In the genomic region with DNA sequence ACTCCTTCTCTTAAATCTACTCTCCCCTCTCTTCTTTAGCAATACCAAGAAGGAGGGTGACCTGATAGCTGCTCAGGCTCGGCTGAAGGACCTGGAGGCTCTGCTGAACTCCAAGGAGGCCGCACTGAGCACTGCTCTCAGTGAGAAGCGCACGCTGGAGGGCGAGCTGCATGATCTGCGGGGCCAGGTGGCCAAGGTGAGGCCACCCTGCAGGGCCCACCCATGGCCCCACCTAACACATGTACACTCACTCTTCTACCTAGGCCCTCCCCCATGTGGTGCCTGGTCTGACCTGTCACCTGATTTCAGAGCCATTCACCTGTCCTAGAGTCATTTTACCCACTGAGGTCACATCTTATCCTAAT, we compare ENCODE assay signal across 3 cellular contexts.
TF ChIP-seq lines count a peak whose summit lies in the region.

No MANE protein-coding gene starts in this region.

TF ChIP-seq in SK-N-SH, 30 proteins besides CTCF, POLR2A, EP300 and RAD21 (continued from another document and continues in another):
- TF ChIP-seq, protein P1, sequence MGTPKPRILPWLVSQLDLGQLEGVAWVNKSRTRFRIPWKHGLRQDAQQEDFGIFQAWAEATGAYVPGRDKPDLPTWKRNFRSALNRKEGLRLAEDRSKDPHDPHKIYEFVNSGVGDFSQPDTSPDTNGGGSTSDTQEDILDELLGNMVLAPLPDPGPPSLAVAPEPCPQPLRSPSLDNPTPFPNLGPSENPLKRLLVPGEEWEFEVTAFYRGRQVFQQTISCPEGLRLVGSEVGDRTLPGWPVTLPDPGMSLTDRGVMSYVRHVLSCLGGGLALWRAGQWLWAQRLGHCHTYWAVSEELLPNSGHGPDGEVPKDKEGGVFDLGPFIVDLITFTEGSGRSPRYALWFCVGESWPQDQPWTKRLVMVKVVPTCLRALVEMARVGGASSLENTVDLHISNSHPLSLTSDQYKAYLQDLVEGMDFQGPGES (IDR thresholded peaks at IDR 0.05; ENCODE audit: low read depth, low read length), result no peak
- TF ChIP-seq RXRA (IDR thresholded peaks at IDR 0.05; ENCODE audit: borderline replicate concordance, low read depth) (no peak), FOXM1 (IDR thresholded peaks at IDR 0.05; ENCODE audit: low read depth) (no peak), TCF12 (IDR thresholded peaks at IDR 0.05) (no peak), EZH2phosphoT487 (IDR thresholded peaks at IDR 0.05; ENCODE audit: borderline replicate concordance, low read depth) (no peak)
- TF ChIP-seq, protein P2, sequence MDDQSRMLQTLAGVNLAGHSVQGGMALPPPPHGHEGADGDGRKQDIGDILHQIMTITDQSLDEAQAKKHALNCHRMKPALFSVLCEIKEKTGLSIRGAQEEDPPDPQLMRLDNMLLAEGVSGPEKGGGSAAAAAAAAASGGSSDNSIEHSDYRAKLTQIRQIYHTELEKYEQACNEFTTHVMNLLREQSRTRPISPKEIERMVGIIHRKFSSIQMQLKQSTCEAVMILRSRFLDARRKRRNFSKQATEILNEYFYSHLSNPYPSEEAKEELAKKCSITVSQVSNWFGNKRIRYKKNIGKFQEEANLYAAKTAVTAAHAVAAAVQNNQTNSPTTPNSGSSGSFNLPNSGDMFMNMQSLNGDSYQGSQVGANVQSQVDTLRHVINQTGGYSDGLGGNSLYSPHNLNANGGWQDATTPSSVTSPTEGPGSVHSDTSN (IDR thresholded peaks at IDR 0.05), result no peak
- TF ChIP-seq, protein P3, sequence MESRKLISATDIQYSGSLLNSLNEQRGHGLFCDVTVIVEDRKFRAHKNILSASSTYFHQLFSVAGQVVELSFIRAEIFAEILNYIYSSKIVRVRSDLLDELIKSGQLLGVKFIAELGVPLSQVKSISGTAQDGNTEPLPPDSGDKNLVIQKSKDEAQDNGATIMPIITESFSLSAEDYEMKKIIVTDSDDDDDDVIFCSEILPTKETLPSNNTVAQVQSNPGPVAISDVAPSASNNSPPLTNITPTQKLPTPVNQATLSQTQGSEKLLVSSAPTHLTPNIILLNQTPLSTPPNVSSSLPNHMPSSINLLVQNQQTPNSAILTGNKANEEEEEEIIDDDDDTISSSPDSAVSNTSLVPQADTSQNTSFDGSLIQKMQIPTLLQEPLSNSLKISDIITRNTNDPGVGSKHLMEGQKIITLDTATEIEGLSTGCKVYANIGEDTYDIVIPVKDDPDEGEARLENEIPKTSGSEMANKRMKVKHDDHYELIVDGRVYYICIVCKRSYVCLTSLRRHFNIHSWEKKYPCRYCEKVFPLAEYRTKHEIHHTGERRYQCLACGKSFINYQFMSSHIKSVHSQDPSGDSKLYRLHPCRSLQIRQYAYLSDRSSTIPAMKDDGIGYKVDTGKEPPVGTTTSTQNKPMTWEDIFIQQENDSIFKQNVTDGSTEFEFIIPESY (IDR thresholded peaks at IDR 0.05; ENCODE audit: borderline replicate concordance, low read depth), result no peak
- TF ChIP-seq, protein P4, sequence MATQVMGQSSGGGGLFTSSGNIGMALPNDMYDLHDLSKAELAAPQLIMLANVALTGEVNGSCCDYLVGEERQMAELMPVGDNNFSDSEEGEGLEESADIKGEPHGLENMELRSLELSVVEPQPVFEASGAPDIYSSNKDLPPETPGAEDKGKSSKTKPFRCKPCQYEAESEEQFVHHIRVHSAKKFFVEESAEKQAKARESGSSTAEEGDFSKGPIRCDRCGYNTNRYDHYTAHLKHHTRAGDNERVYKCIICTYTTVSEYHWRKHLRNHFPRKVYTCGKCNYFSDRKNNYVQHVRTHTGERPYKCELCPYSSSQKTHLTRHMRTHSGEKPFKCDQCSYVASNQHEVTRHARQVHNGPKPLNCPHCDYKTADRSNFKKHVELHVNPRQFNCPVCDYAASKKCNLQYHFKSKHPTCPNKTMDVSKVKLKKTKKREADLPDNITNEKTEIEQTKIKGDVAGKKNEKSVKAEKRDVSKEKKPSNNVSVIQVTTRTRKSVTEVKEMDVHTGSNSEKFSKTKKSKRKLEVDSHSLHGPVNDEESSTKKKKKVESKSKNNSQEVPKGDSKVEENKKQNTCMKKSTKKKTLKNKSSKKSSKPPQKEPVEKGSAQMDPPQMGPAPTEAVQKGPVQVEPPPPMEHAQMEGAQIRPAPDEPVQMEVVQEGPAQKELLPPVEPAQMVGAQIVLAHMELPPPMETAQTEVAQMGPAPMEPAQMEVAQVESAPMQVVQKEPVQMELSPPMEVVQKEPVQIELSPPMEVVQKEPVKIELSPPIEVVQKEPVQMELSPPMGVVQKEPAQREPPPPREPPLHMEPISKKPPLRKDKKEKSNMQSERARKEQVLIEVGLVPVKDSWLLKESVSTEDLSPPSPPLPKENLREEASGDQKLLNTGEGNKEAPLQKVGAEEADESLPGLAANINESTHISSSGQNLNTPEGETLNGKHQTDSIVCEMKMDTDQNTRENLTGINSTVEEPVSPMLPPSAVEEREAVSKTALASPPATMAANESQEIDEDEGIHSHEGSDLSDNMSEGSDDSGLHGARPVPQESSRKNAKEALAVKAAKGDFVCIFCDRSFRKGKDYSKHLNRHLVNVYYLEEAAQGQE (IDR thresholded peaks at IDR 0.05; ENCODE audit: low read depth, low read length), result no peak

TF ChIP-seq in SK-N-SH treated with all-trans-retinoic acid at 6 μM for 48 hours, 23 proteins besides CTCF, POLR2A, EP300 and RAD21 (continued from another document):
- TF ChIP-seq POU6F1 (CRISPR knock-in tag; IDR thresholded peaks at IDR 0.05; ENCODE audit: borderline replicate concordance, low read depth) (no peak), ZNF8 (CRISPR knock-in tag; IDR thresholded peaks at IDR 0.05) (no peak), ZFP30 (CRISPR knock-in tag; IDR thresholded peaks at IDR 0.05) (no peak), CSRNP3 (CRISPR knock-in tag; IDR thresholded peaks at IDR 0.05) (no peak), ZFP3 (CRISPR knock-in tag; IDR thresholded peaks at IDR 0.05) (no peak)
- TF ChIP-seq, protein P5, sequence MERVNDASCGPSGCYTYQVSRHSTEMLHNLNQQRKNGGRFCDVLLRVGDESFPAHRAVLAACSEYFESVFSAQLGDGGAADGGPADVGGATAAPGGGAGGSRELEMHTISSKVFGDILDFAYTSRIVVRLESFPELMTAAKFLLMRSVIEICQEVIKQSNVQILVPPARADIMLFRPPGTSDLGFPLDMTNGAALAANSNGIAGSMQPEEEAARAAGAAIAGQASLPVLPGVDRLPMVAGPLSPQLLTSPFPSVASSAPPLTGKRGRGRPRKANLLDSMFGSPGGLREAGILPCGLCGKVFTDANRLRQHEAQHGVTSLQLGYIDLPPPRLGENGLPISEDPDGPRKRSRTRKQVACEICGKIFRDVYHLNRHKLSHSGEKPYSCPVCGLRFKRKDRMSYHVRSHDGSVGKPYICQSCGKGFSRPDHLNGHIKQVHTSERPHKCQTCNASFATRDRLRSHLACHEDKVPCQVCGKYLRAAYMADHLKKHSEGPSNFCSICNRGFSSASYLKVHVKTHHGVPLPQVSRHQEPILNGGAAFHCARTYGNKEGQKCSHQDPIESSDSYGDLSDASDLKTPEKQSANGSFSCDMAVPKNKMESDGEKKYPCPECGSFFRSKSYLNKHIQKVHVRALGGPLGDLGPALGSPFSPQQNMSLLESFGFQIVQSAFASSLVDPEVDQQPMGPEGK (CRISPR knock-in tag; IDR thresholded peaks at IDR 0.05; ENCODE audit: borderline replicate concordance), result no peak

TF ChIP-seq in neural cell, 6 proteins besides CTCF, POLR2A, EP300 and RAD21 (continued from another document):
- TF ChIP-seq EZH2 (IDR thresholded peaks at IDR 0.05; ENCODE audit: borderline replicate concordance, insufficient read depth, low read length, poor library complexity, severe bottlenecking), result no peak
- TF ChIP-seq, protein P4 (IDR thresholded peaks at IDR 0.05; ENCODE audit: borderline replicate concordance), result no peak
TF ChIP-seq in neural cell: peak in this region for 0.
